In genomic region chr2:151650456-151650855, GRCh38 we compare ENCODE assay signal across 30 cellular contexts.
"Had no signal": no experiment of that assay in that cellular context is flagged by ENCODE, and none has a peak within 500 bp of the region (broad histone marks: within the 10 kb centered on the region; RNA-seq: fewer than 3 reads in every experiment).

No MANE protein-coding gene starts in this region.

- ATAC-seq: activated CD4-positive, CD25-positive, alpha-beta regulatory T cell treated with anti-CD3 and anti-CD28 coated beads, Interleukin-2, amount 50 U/mL, for 24 hours; activated CD8-positive, alpha-beta T cell treated with anti-CD3 and anti-CD28 coated beads for 36 hours; activated naive CD8-positive, alpha-beta T cell treated with anti-CD3 and anti-CD28 coated beads, Interleukin-2, amount 50 U/mL, for 24 hours; body of pancreas; T-helper 17 cell had no signal

- H3K9me3 ChIP-seq: adrenal gland had no signal

- H3K4me1 ChIP-seq: adrenal gland, body of pancreas, esophagus squamous epithelium had no signal

- H3K4me3 ChIP-seq: adrenal gland, body of pancreas, esophagus squamous epithelium had no signal

- H3K27ac ChIP-seq: adrenal gland, body of pancreas, epithelial cell of prostate, esophagus squamous epithelium, WERI-Rb-1 had no signal

- H3K27me3 ChIP-seq: adrenal gland, body of pancreas, esophagus squamous epithelium had no signal

- H3K36me3 ChIP-seq: adrenal gland, esophagus squamous epithelium, WERI-Rb-1 had no signal

- FAIRE-seq: colon, endometrium, endothelial cell of umbilical vein had no signal

- DNase-seq: activated B cell treated with CpG ODN at 0.5 μM for 24 hours; activated CD4-positive, alpha-beta T cell treated with anti-CD3 and anti-CD28 coated beads for 48 hours; activated CD4-positive, alpha-beta T cell treated with anti-CD3 and anti-CD28 coated beads, Interleukin-2, amount 50 U/mL, for 1 hour; activated CD4-positive, alpha-beta T cell treated with anti-CD3 and anti-CD28 coated beads, Interleukin-2, amount 50 U/mL, for 48 hours; activated CD8-positive, alpha-beta memory T cell treated with anti-CD3 and anti-CD28 coated beads for 24 hours; activated CD8-positive, alpha-beta T cell treated with anti-CD3 and anti-CD28 coated beads for 36 hours; activated effector memory CD4-positive, alpha-beta T cell treated with anti-CD3 and anti-CD28 coated beads, Interleukin-2, amount 50 U/mL, for 16 hours; activated naive CD4-positive, alpha-beta T cell treated with anti-CD3 and anti-CD28 coated beads for 36 hours; activated naive CD8-positive, alpha-beta T cell treated with anti-CD3 and anti-CD28 coated beads for 36 hours; activated naive CD8-positive, alpha-beta T cell treated with anti-CD3 and anti-CD28 coated beads, Interleukin-2, amount 50 U/mL, for 24 hours; activated T-cell treated with anti-CD3 and anti-CD28 coated beads, Interleukin-2, amount 50 U/mL, for 1 hour; activated T-cell treated with anti-CD3 and anti-CD28 coated beads, Interleukin-2, amount 50 U/mL, for 48 hours; adrenal gland; amygdala; aorta; body of pancreas; caudate nucleus; cortex of kidney; effector CD8-positive, alpha-beta T cell; esophagus squamous epithelium; foreskin melanocyte; head of caudate nucleus; T-helper 17 cell; T1000; WERI-Rb-1 had no signal
